Comparison of ENCODE assay signal across 13 cellular contexts in the genomic region with DNA sequence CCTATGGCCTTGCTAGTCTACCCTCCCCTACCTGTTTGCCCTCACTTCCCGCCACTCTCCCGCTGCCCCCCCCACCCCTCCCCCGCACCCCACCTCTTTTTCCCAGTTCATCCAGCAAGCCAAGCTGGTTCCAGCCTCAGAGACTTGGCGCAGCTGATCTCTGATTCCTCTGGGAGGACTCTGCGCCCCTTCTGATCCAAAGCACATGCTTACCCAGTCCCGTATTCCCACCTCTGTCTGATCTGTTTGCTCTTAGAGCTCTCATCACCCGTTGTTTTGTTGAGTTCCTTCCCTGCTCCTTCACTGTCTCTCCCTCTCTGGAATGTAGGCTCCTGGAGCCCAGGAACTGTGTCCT. TPM values are rescaled to one million over a fixed set of nuclear protein-coding genes. Genes with fewer than 3 reads are reported as not detected.
A peak's percentile ranks its signal among the peaks of the same experiment; 100 is the strongest.
DNase-seq lines count a peak whose midpoint lies in the region; ATAC-seq, FAIRE-seq and TF ChIP-seq lines count a peak whose summit lies in the region.
"Had no signal": no experiment of that assay in that cellular context is flagged by ENCODE, and none has a peak within 500 bp of the region (broad histone marks: within the 10 kb centered on the region; RNA-seq: fewer than 3 reads in every experiment).

No MANE protein-coding gene starts in this region.

- H3K36me3 ChIP-seq in adipocyte (ENCODE audit: control insufficient read depth, insufficient read depth, low read length, severe bottlenecking) = no peaks in the 10 kb centered on the region

- ATAC-seq in A549 (no peak), GM18873 (IDR thresholded peaks at IDR 0.05; ENCODE audit: low FRiP score, unreplicated experiment) (no peak)

- H3K9ac ChIP-seq in adipocyte (ENCODE audit: low read length) = no peak overlapping the region

- H3K27ac ChIP-seq in A549 = peak overlapping the region in 1 of 2 experiments; percentile 99; a peak in 3 of 6 replicates

- no peaks in the 10 kb centered on the region for H3K9me3 ChIP-seq in A549
- H3K9me3 ChIP-seq in adipocyte (ENCODE audit: control insufficient read depth, low read length) = no peaks in the 10 kb centered on the region
- H3K9me3 ChIP-seq: heart left ventricle had no signal

- peak overlapping the region; percentile 22; the same call in 1 of the 2 replicates for H3K27ac Mint-ChIP-seq in HFFc6
- H3K27ac Mint-ChIP-seq in mesothelial cell of epicardium = peak overlapping the region; percentile 82

- H3K27me3 Mint-ChIP-seq in HFFc6 (ENCODE audit: insufficient read depth) (peaks cover 4% of the 10 kb centered on the region), mesothelial cell of epicardium (ENCODE audit: low read depth) (no peaks in the 10 kb centered on the region)

- H3K36me3 Mint-ChIP-seq in HFFc6 (ENCODE audit: low read depth) (peaks cover 13% of the 10 kb centered on the region), mesothelial cell of epicardium (no peaks in the 10 kb centered on the region)

- FAIRE-seq in A549 (lab: Jason Lieb, UNC) = no peak
- FAIRE-seq: bronchial epithelial cell had no signal

- CTCF ChIA-PET in A549 (lab: Yijun Ruan, JAX) = no interaction called here

- no peak for TF ChIP-seq POLR2A in A549 (IDR thresholded peaks at IDR 0.05; ENCODE audit: low read length)

- POLR2A ChIA-PET in A549 (lab: Yijun Ruan, JAX) = interaction anchor here (1.6 kb wide), 1 partner anchor 17 kb away, joined by 7 read pairs; no protein-coding TSS in a partner anchor

- H3K4me1 ChIP-seq in A549 (peaks cover 22% of the 10 kb centered on the region), adipocyte (ENCODE audit: control insufficient read depth, insufficient read depth, low read length) (peaks cover 36% of the 10 kb centered on the region)

- H3K4me3 ChIP-seq in A549 = no peak overlapping the region; the same call in 2 of the 3 replicates
- peak overlapping the region; percentile 97 for H3K4me3 ChIP-seq in adipocyte (ENCODE audit: low read length)

- TF ChIP-seq RAD21 in A549 (conservative IDR thresholded peaks at IDR 0.05 in 1 of 2, IDR thresholded peaks at IDR 0.05 in 1 of 2) = no peak

- peak overlapping the region; percentile 83 for H3K4me2 ChIP-seq in A549

- TF ChIP-seq CTCF in A549 (IDR thresholded peaks at IDR 0.05) (no peak), HFFc6 (IDR thresholded peaks at IDR 0.05) (no peak), mesothelial cell of epicardium (IDR thresholded peaks at IDR 0.05; ENCODE audit: unreplicated experiment) (no peak)

- DNase-seq in A549 (ENCODE audit: low read depth in 1 of 2, low spot score in 1 of 2) (no peak), HFFc6 (no peak), adipocyte (ENCODE audit: low read depth) (no peak), mesothelial cell of epicardium (ENCODE audit: low spot score in 2 of 2, unreplicated experiment in 2 of 2) (no peak), activated gamma-delta T cell (lab: John Stamatoyannopoulos, UW) (no peak), Ammon's horn (ENCODE audit: low spot score) (no peak)
- no peak for DNase-seq in activated effector memory CD4-positive, alpha-beta T cell treated with Interleukin-2 at 50 U/mL for 16 hours
- DNase-seq: DMS 273 treated with DMSO at 0.1 percent for 48 hours, Karpas-422 had no signal

- H3K27me3 ChIP-seq in adipocyte (replicated peaks; ENCODE audit: control insufficient read depth, insufficient read depth, low read length) = no peaks in the 10 kb centered on the region
- H3K27me3 ChIP-seq: heart left ventricle had no signal

- peaks cover 39% of the 10 kb centered on the region for H3K4me1 Mint-ChIP-seq in HFFc6 (ENCODE audit: low read depth)
- H3K4me1 Mint-ChIP-seq in mesothelial cell of epicardium = peaks cover 40% of the 10 kb centered on the region

- H3K4me3 Mint-ChIP-seq in HFFc6 (peak overlapping the region; percentile 84), mesothelial cell of epicardium (peak overlapping the region; percentile 83)

- H3K9me3 Mint-ChIP-seq in HFFc6 (no peaks in the 10 kb centered on the region), mesothelial cell of epicardium (no peaks in the 10 kb centered on the region)

- no peak for TF ChIP-seq EP300 in A549 (IDR thresholded peaks at IDR 0.05)

- WGBS in A549 (ENCODE audit: missing lambda C conversion rate) = 58% methylated on average over 6 of the region's 7 CpGs

TF ChIP-seq in A549, 52 proteins besides CTCF, POLR2A, EP300 and RAD21:
- TF ChIP-seq PBX3 (IDR thresholded peaks at IDR 0.05) (no peak), RNF2 (IDR thresholded peaks at IDR 0.05; ENCODE audit: borderline replicate concordance, low read depth) (no peak), PHF8 (IDR thresholded peaks at IDR 0.05; ENCODE audit: borderline replicate concordance, low read depth) (no peak), MAFK (IDR thresholded peaks at IDR 0.05; ENCODE audit: partially characterized antibody) (no peak), ELK1 (IDR thresholded peaks at IDR 0.05; ENCODE audit: low read depth, low read length) (no peak), NPAS2 (CRISPR knock-in tag; IDR thresholded peaks at IDR 0.05; ENCODE audit: borderline replicate concordance) (no peak), KDM5A (IDR thresholded peaks at IDR 0.05) (no peak), RCOR1 (IDR thresholded peaks at IDR 0.05; ENCODE audit: low read depth, low read length) (no peak)
- TF ChIP-seq, protein P1, sequence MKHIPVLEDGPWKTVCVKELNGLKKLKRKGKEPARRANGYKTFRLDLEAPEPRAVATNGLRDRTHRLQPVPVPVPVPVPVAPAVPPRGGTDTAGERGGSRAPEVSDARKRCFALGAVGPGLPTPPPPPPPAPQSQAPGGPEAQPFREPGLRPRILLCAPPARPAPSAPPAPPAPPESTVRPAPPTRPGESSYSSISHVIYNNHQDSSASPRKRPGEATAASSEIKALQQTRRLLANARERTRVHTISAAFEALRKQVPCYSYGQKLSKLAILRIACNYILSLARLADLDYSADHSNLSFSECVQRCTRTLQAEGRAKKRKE (CRISPR knock-in tag; IDR thresholded peaks at IDR 0.05; ENCODE audit: low read depth) = no peak

RNA-seq across cellular contexts. Expression of gene ZXDC, which starts 1.3 kb away (rescaled TPM):
- polyA plus RNA-seq in A549 (2011; rRNA removed) (8.5 and 13.6 TPM in 2 replicates), A549 (2017; fragmentation: RNase III; extraction: RNeasy Plus Mini Kit Qiagen cat#74134 plus additional on column Dnase treatment) (5.8 to 6.1 TPM (median 6.0 TPM) in 3 replicates)
- 6.0 and 7.9 TPM in 2 replicates for polyA plus RNA-seq in A549 (2012; cell fraction: cytosol; rRNA removed)
- 21.9 and 22.4 TPM in 2 replicates for polyA plus RNA-seq in A549 (2012; cell fraction: nucleus; rRNA removed)
- polyA minus RNA-seq in A549 (2011; rRNA and poly(A)+ RNA removed) = 27.0 and 28.7 TPM in 2 replicates
- total RNA-seq in HFFc6 (2021; fragmentation: NEBNext Ultra II Directional; extraction: Animal tissue kit (Norgen Biotek cat#: 25700)) = 10 to 100 TPM; 11.7 to 14.2 (median 13.5) TPM
- 33.3 to 34.2 TPM (median 33.7 TPM) in 3 replicates for total RNA-seq in mesothelial cell of epicardium

RNA-seq across cellular contexts. Expression of gene UROC1, which starts 40.6 kb away (rescaled TPM):
- not detected in 2 replicates for polyA plus RNA-seq in A549 (2011; rRNA removed)
- not detected in 2 replicates for polyA plus RNA-seq in A549 (2012; cell fraction: cytosol; rRNA removed)
- polyA plus RNA-seq in A549 (2012; cell fraction: nucleus; rRNA removed) = 0.05 TPM in 1 of 2 replicates, not detected in the other
- polyA plus RNA-seq in A549 (2017; fragmentation: RNase III; extraction: RNeasy Plus Mini Kit Qiagen cat#74134 plus additional on column Dnase treatment) = not detected in 3 replicates
- not detected in 2 replicates for polyA minus RNA-seq in A549 (2011; rRNA and poly(A)+ RNA removed)
- not detected for total RNA-seq in HFFc6 (2021; fragmentation: NEBNext Ultra II Directional; extraction: Animal tissue kit (Norgen Biotek cat#: 25700))
- total RNA-seq in mesothelial cell of epicardium = 0.11 to 0.13 TPM in 2 of 3 replicates, not detected in the other
- total RNA-seq: bronchial epithelial cell, heart left ventricle, pulmonary artery endothelial cell had no signal
- polyA plus RNA-seq: heart left ventricle had no signal

RNA-seq across cellular contexts. Expression of gene CHST13, which starts 47.0 kb away (rescaled TPM):
- polyA plus RNA-seq in A549 (2011; rRNA removed) = 0.26 and 0.30 TPM in 2 replicates
- polyA plus RNA-seq in A549 (2012; cell fraction: cytosol; rRNA removed) = 1.1 and 1.7 TPM in 2 replicates
- 1.4 and 2.9 TPM in 2 replicates for polyA plus RNA-seq in A549 (2012; cell fraction: nucleus; rRNA removed)
- 0.49 to 0.59 TPM (median 0.52 TPM) in 3 replicates for polyA plus RNA-seq in A549 (2017; fragmentation: RNase III; extraction: RNeasy Plus Mini Kit Qiagen cat#74134 plus additional on column Dnase treatment)
- 0.25 TPM in 1 of 2 replicates, not detected in the other for polyA minus RNA-seq in A549 (2011; rRNA and poly(A)+ RNA removed)
- total RNA-seq in HFFc6 (2021; fragmentation: NEBNext Ultra II Directional; extraction: Animal tissue kit (Norgen Biotek cat#: 25700)) = not detected
- total RNA-seq in mesothelial cell of epicardium = not detected in 3 replicates
- total RNA-seq: bronchial epithelial cell, pulmonary artery endothelial cell had no signal
